8 cellular contexts compared by ENCODE assay signal in genomic region chr5:141811287-141812155, GRCh38.
DNase-seq lines count a peak whose midpoint lies in the region; ATAC-seq and TF ChIP-seq lines count a peak whose summit lies in the region.

No MANE protein-coding gene starts in this region.

- H3K27ac ChIP-seq in adrenal gland, result peak overlapping the region in 1 of 5 donors; percentile 30
- H3K27ac ChIP-seq in iPS-18a (ENCODE audit: low read length), result no peak overlapping the region
- H3K27ac ChIP-seq in prostate gland, result no peak overlapping the region

- 12 to 30% (median 18%) methylated on average over 15 to 29 of the region's 29 CpGs for WGBS in adrenal gland, 4 donors
- WGBS in prostate gland, result 9% methylated on average over 29 of the region's 29 CpGs

- peaks cover 10% of the 10 kb centered on the region for H3K4me1 Mint-ChIP-seq in stimulated activated effector memory CD8-positive, alpha-beta T cell treated with anti-CD3 and anti-CD28 coated beads, Interleukin-12 subunit alpha, Interleukin-12 subunit beta, amount 100 ng/mL, for 72 hours

- no peaks in the 10 kb centered on the region for H3K9me3 Mint-ChIP-seq in stimulated activated effector memory CD8-positive, alpha-beta T cell treated with anti-CD3 and anti-CD28 coated beads, Interleukin-12 subunit alpha, Interleukin-12 subunit beta, amount 100 ng/mL, for 72 hours

- TF ChIP-seq CTCF in adrenal gland (IDR thresholded peaks at IDR 0.05) (peak; percentile 14 to 49 (median 39)), prostate gland (IDR thresholded peaks at IDR 0.05) (peak in 2 of 4 experiments; percentile 25 to 48)

- H3K27me3 ChIP-seq in adrenal gland, result no peaks in the 10 kb centered on the region
- H3K27me3 ChIP-seq in iPS-18a (ENCODE audit: control insufficient read depth, insufficient read depth, low read length), result no peaks in the 10 kb centered on the region
- H3K27me3 ChIP-seq in prostate gland (replicated peaks; ENCODE audit: insufficient read depth), result no peaks in the 10 kb centered on the region

- no peak overlapping the region for H3K4me3 Mint-ChIP-seq in stimulated activated effector memory CD8-positive, alpha-beta T cell treated with anti-CD3 and anti-CD28 coated beads, Interleukin-12 subunit alpha, Interleukin-12 subunit beta, amount 100 ng/mL, for 72 hours

- H3K36me3 ChIP-seq in adrenal gland (replicated peaks in 1 of 2) (no peaks in the 10 kb centered on the region), iPS-18a (ENCODE audit: control insufficient read depth, low read depth, low read length) (no peaks in the 10 kb centered on the region), prostate gland (no peaks in the 10 kb centered on the region)

- no peaks in the 10 kb centered on the region for H3K36me3 Mint-ChIP-seq in stimulated activated effector memory CD8-positive, alpha-beta T cell treated with anti-CD3 and anti-CD28 coated beads, Interleukin-12 subunit alpha, Interleukin-12 subunit beta, amount 100 ng/mL, for 72 hours

- H3K4me1 ChIP-seq in adrenal gland (replicated peaks in 1 of 2) (peaks cover 0 to 1% of the 10 kb centered on the region in 2 donors), iPS-18a (ENCODE audit: control insufficient read depth, low read depth, low read length) (peaks cover 40% of the 10 kb centered on the region), prostate gland (replicated peaks) (no peaks in the 10 kb centered on the region)

- DNase-seq in Daoy (ENCODE audit: low read depth) (peak; percentile 29), NCI-H69 (lab: John Stamatoyannopoulos, UW) (peak; percentile 68), adrenal gland (peak in 2 of 7 donors; percentile 14 to 81), foreskin melanocyte (no peak), prostate gland (ENCODE audit: low spot score) (no peak)
- DNase-seq in stimulated activated effector memory CD8-positive, alpha-beta T cell treated with anti-CD3 and anti-CD28 coated beads, Interleukin-12 subunit alpha, Interleukin-12 subunit beta, amount 100 ng/mL, for 72 hours (ENCODE audit: low spot score in 2 of 2), result peak; percentile 7 to 54

- TF ChIP-seq POLR2A in adrenal gland (IDR thresholded peaks at IDR 0.05), result no peak
- TF ChIP-seq POLR2A in prostate gland (IDR thresholded peaks at IDR 0.05), result no peak

- H3K9ac ChIP-seq in iPS-18a (ENCODE audit: low read length), result no peak overlapping the region

- ATAC-seq in GM21786 (IDR thresholded peaks at IDR 0.05; ENCODE audit: unreplicated experiment), result peak; percentile 52
- ATAC-seq in stimulated activated effector memory CD8-positive, alpha-beta T cell treated with anti-CD3 and anti-CD28 coated beads, Interleukin-12 subunit alpha, Interleukin-12 subunit beta, amount 100 ng/mL, for 72 hours, result peak; percentile 65

- H3K9me3 ChIP-seq in adrenal gland (replicated peaks in 1 of 3) (no peaks in the 10 kb centered on the region), iPS-18a (ENCODE audit: control insufficient read depth, low read depth, low read length) (no peaks in the 10 kb centered on the region), prostate gland (no peaks in the 10 kb centered on the region)

- intact Hi-C loops in adrenal gland (cut with DNase I), result loop anchor here in 1 of 2 donors (10.0 kb wide), 1 partner anchor 107 kb away; no protein-coding TSS in a partner anchor
- intact Hi-C loops in prostate gland (cut with DNase I), result no loop called here

- no peak overlapping the region for H3K4me3 ChIP-seq in adrenal gland
- peak overlapping the region; percentile 28 for H3K4me3 ChIP-seq in iPS-18a (ENCODE audit: low read length)
- H3K4me3 ChIP-seq in prostate gland, result no peak overlapping the region

- H3K27ac Mint-ChIP-seq in stimulated activated effector memory CD8-positive, alpha-beta T cell treated with anti-CD3 and anti-CD28 coated beads, Interleukin-12 subunit alpha, Interleukin-12 subunit beta, amount 100 ng/mL, for 72 hours, result no peak overlapping the region

Comparison
In these comparisons a context has a peak if more than half of its experiments do, and no peak if none do; other contexts are left out.
1. DNase-seq: peak in Daoy (single experiment), NCI-H69 (single experiment) and stimulated activated effector memory CD8-positive, alpha-beta T cell treated with anti-CD3 and anti-CD28 coated beads, Interleukin-12 subunit alpha, Interleukin-12 subunit beta, amount 100 ng/mL, for 72 hours (2 of 2); none in foreskin melanocyte (single experiment) and prostate gland (single experiment).